Comparison of ENCODE assay signal across 8 cellular contexts in genomic region chrX:37846934-37847732, GRCh38. TPM values are rescaled to one million over a fixed set of nuclear protein-coding genes. Genes with fewer than 3 reads are reported as not detected.
DNase-seq lines count a peak whose midpoint lies in the region; ATAC-seq and TF ChIP-seq lines count a peak whose summit lies in the region.

Gene DYNLT3 (minus strand): TSS chrX:37847571. CDS start chrX:37847510, 61 bp downstream.

- H3K36me3 ChIP-seq in DND-41 (ENCODE audit: insufficient read depth, low read length) (no peaks in the 10 kb centered on the region), neutrophil (no peaks in the 10 kb centered on the region)

- no peaks in the 10 kb centered on the region for H3K79me2 ChIP-seq in DND-41 (ENCODE audit: insufficient read depth, low read length)

- H2AFZ ChIP-seq in DND-41 (ENCODE audit: low read depth, low read length) = peak within 1 kb of the TSS; percentile 97

- H3K27me3 ChIP-seq in DND-41 (ENCODE audit: insufficient read depth, low read length, poor library complexity) (no peaks in the 10 kb centered on the region), neutrophil (no peaks in the 10 kb centered on the region)

- H3K4me2 ChIP-seq in DND-41 (ENCODE audit: insufficient read depth, low read length) = peak within 1 kb of the TSS; percentile 80

- peak within 1 kb of the TSS; percentile 90 for H3K27ac Mint-ChIP-seq in activated naive CD4-positive, alpha-beta T cell treated with anti-CD3 and anti-CD28 coated beads, Interleukin-2, amount 10 ng/mL, durations not matched to agents 7 days and 5 days

- H3K4me3 Mint-ChIP-seq in activated naive CD4-positive, alpha-beta T cell treated with anti-CD3 and anti-CD28 coated beads, Interleukin-2, amount 10 ng/mL, durations not matched to agents 7 days and 5 days = peak within 1 kb of the TSS; percentile 73

- ATAC-seq in DND-41 (ENCODE audit: insufficient read depth, low read depth) = peak; percentile 96
- peak; percentile 99 for ATAC-seq in GM21825 (IDR thresholded peaks at IDR 0.05; ENCODE audit: unreplicated experiment)

- TF ChIP-seq CTCF in DND-41 (IDR thresholded peaks at IDR 0.05; ENCODE audit: borderline replicate concordance, extremely low read depth, low read length, poor library complexity, severe bottlenecking) (no peak), neutrophil (IDR thresholded peaks at IDR 0.05) (no peak)

- peaks cover 15% of the 10 kb centered on the region for H3K4me1 Mint-ChIP-seq in activated naive CD4-positive, alpha-beta T cell treated with anti-CD3 and anti-CD28 coated beads, Interleukin-2, amount 10 ng/mL, durations not matched to agents 7 days and 5 days

- H3K9me3 ChIP-seq in DND-41 (ENCODE audit: insufficient read depth, low read length, severe bottlenecking) (no peaks in the 10 kb centered on the region), neutrophil (no peaks in the 10 kb centered on the region)

- H4K20me1 ChIP-seq in DND-41 (ENCODE audit: insufficient read depth, low read length) = no peaks in the 10 kb centered on the region

- CTCF ChIA-PET in activated naive CD4-positive, alpha-beta T cell treated with anti-CD3 and anti-CD28 coated beads, Interleukin-2, amount 10 ng/mL, durations not matched to agents 7 days and 5 days (lab: Charles Lee) = no interaction called here

- H3K9ac ChIP-seq in DND-41 (ENCODE audit: low read depth, low read length) = peak within 1 kb of the TSS; percentile 59

- H3K36me3 Mint-ChIP-seq in activated naive CD4-positive, alpha-beta T cell treated with anti-CD3 and anti-CD28 coated beads, Interleukin-2, amount 10 ng/mL, durations not matched to agents 7 days and 5 days = peaks cover 5% of the 10 kb centered on the region

- peaks cover 27% of the 10 kb centered on the region for H3K4me1 ChIP-seq in DND-41 (ENCODE audit: insufficient read depth, low read length)
- H3K4me1 ChIP-seq in neutrophil (ENCODE audit: control insufficient read depth in 1 of 2, insufficient read depth in 1 of 2, low read depth in 1 of 2, low read length in 1 of 2) = peaks cover 6 to 11% of the 10 kb centered on the region in 2 experiments

- H3K27me3 Mint-ChIP-seq in activated naive CD4-positive, alpha-beta T cell treated with anti-CD3 and anti-CD28 coated beads, Interleukin-2, amount 10 ng/mL, durations not matched to agents 7 days and 5 days = no peaks in the 10 kb centered on the region

- peak within 1 kb of the TSS; percentile 72 for H3K27ac ChIP-seq in DND-41 (ENCODE audit: low read length)
- peak within 1 kb of the TSS; percentile 65 for H3K27ac ChIP-seq in neutrophil

- H3K4me3 ChIP-seq in DND-41 (ENCODE audit: low read depth in 1 of 2, low read length in 2 of 2) (peak within 1 kb of the TSS; percentile 30 to 87; a peak in 3 of 4 replicates), neutrophil (ENCODE audit: low read depth in 1 of 2, low read length in 1 of 2) (peak within 1 kb of the TSS; percentile 62 to 68)

- DNase-seq in DND-41 (peak; percentile 77), LoVo (ENCODE audit: low spot score) (peak; percentile 83), SK-N-DZ (ENCODE audit: low spot score) (peak; percentile 82), germinal center (ENCODE audit: low spot score) (peak; percentile 75), superior temporal gyrus (ENCODE audit: extremely low spot score) (peak; percentile 44)
- peak; percentile 83 for DNase-seq in activated naive CD4-positive, alpha-beta T cell treated with anti-CD3 and anti-CD28 coated beads, Interleukin-2, amount 10 ng/mL, durations not matched to agents 7 days and 5 days

- H3K9me3 Mint-ChIP-seq in activated naive CD4-positive, alpha-beta T cell treated with anti-CD3 and anti-CD28 coated beads, Interleukin-2, amount 10 ng/mL, durations not matched to agents 7 days and 5 days = no peaks in the 10 kb centered on the region

RNA-seq across cellular contexts. Expression of gene DYNLT3, which starts in this region (rescaled TPM):
- polyA plus RNA-seq in SK-N-DZ (2014; cell fraction: cytosol; rRNA removed) = 15.3 and 18.2 TPM in 2 replicates
- polyA plus RNA-seq in SK-N-DZ (2014; cell fraction: nucleus; rRNA removed) = 8.0 and 15.9 TPM in 2 replicates

Comparison
In these comparisons a context has a peak if more than half of its experiments do, and no peak if none do; other contexts are left out.
1. Peak in every context shown above with its lines: DNase-seq, ATAC-seq, H3K4me3 ChIP-seq and H3K27ac ChIP-seq.